ENCODE assay signal across 23 cellular contexts in genomic region chr19:18731562-18732008, GRCh38. TPM values are rescaled to one million over a fixed set of nuclear protein-coding genes. Genes with fewer than 3 reads are reported as not detected.
DNase-seq lines count a peak whose midpoint lies in the region; ATAC-seq, FAIRE-seq and TF ChIP-seq lines count a peak whose summit lies in the region.
"Had no signal": no experiment of that assay in that cellular context is flagged by ENCODE, and none has a peak within 500 bp of the region (broad histone marks: within the 10 kb centered on the region; RNA-seq: fewer than 3 reads in every experiment).

No MANE protein-coding gene starts in this region.

- ATAC-seq in Right ventricle myocardium inferior (no peak), K562 (peak; percentile 81), GM21786 (IDR thresholded peaks at IDR 0.05; ENCODE audit: unreplicated experiment) (no peak)

- TF ChIP-seq POLR2A in K562 (conservative IDR thresholded peaks at IDR 0.05), result no peak

- H3K27ac Mint-ChIP-seq in type B pancreatic cell, result peak overlapping the region; percentile 14
- H3K27ac Mint-ChIP-seq: activated naive CD4-positive, alpha-beta T cell treated with anti-CD3 and anti-CD28 coated beads, Interleukin-2, amount 50 U/mL, for 24 hours; CD14-positive monocyte had no signal

- peaks cover 24% of the 10 kb centered on the region; the same call in 1 of the 2 replicates for H4K20me1 ChIP-seq in K562 (replicated peaks; ENCODE audit: control insufficient read depth, insufficient read depth, low read length)
- no peaks in the 10 kb centered on the region; the same call in 1 of the 2 replicates for H4K20me1 ChIP-seq in Karpas-422 (ENCODE audit: insufficient read depth, low read depth, low read length)

- H3K27me3 ChIP-seq in K562 (ENCODE audit: control insufficient read depth in 2 of 2, insufficient read depth in 2 of 2, low read length in 2 of 2) (no peaks in the 10 kb centered on the region), tibial artery (no peaks in the 10 kb centered on the region), Karpas-422 (ENCODE audit: low read length) (no peaks in the 10 kb centered on the region)
- H3K27me3 ChIP-seq: ascending aorta, neutrophil, spleen, vagina had no signal

- in situ Hi-C loops in K562 (cut with MboI), result no loop called here

- no peaks in the 10 kb centered on the region for H3K9me2 ChIP-seq in Karpas-422 (replicated peaks; ENCODE audit: insufficient read depth, low read length)

- peak; percentile 78 for FAIRE-seq in K562 (lab: Jason Lieb, UNC)
- FAIRE-seq: endometrium, GM12891 had no signal

- H3K9ac ChIP-seq in K562 (ENCODE audit: insufficient read depth in 1 of 2, low read depth in 2 of 2, low read length in 2 of 2) (peak overlapping the region in 1 of 2 experiments; percentile 63; a peak in 2 of 4 replicates), Karpas-422 (ENCODE audit: low read length) (no peak overlapping the region)
- H3K9ac ChIP-seq: GM23248, KMS-11 had no signal

- H3K27me3 Mint-ChIP-seq in type B pancreatic cell, result no peaks in the 10 kb centered on the region
- H3K27me3 Mint-ChIP-seq: activated naive CD4-positive, alpha-beta T cell treated with anti-CD3 and anti-CD28 coated beads, Interleukin-2, amount 50 U/mL, for 24 hours had no signal

- TF ChIP-seq CTCF in K562 (IDR thresholded peaks at IDR 0.05 in 2 of 3, conservative IDR thresholded peaks at IDR 0.05 in 1 of 3; ENCODE audit: insufficient read depth in 2 of 3, low read depth in 1 of 3, low read length in 3 of 3) (no peak), type B pancreatic cell (conservative IDR thresholded peaks at IDR 0.05) (no peak), tibial artery (IDR thresholded peaks at IDR 0.05) (no peak)

- WGBS in K562 (ENCODE audit: insufficient coverage, low coverage, missing lambda C conversion rate), result 18% methylated on average over 15 of the region's 15 CpGs

- H3K4me3 Mint-ChIP-seq in type B pancreatic cell, result no peak overlapping the region
- H3K4me3 Mint-ChIP-seq: activated naive CD4-positive, alpha-beta T cell treated with anti-CD3 and anti-CD28 coated beads, Interleukin-2, amount 50 U/mL, for 24 hours; CD14-positive monocyte had no signal

- H2AFZ ChIP-seq in K562 (ENCODE audit: low read depth, low read length), result no peak overlapping the region
- H2AFZ ChIP-seq in Karpas-422 (ENCODE audit: low read length), result no peak overlapping the region
- H2AFZ ChIP-seq: GM23248, PC-9 had no signal

- no peaks in the 10 kb centered on the region for H3K9me3 Mint-ChIP-seq in type B pancreatic cell
- H3K9me3 Mint-ChIP-seq: activated naive CD4-positive, alpha-beta T cell treated with anti-CD3 and anti-CD28 coated beads, Interleukin-2, amount 50 U/mL, for 24 hours had no signal

- H3K36me3 ChIP-seq in K562 (ENCODE audit: control insufficient read depth, insufficient read depth, low read length) (no peaks in the 10 kb centered on the region), tibial artery (peaks cover 0 to 8% (median 0%) of the 10 kb centered on the region in 3 donors), Karpas-422 (ENCODE audit: insufficient read depth, low read length) (no peaks in the 10 kb centered on the region)
- H3K36me3 ChIP-seq: ascending aorta, neutrophil, vagina had no signal

- peaks cover 16% of the 10 kb centered on the region for H3K4me1 Mint-ChIP-seq in type B pancreatic cell (ENCODE audit: unreplicated experiment)
- H3K4me1 Mint-ChIP-seq: CD14-positive monocyte had no signal

- H3K27ac ChIP-seq in K562 (ENCODE audit: extremely low read depth, low read depth, low read length) (no peak overlapping the region), tibial artery (no peak overlapping the region), Karpas-422 (ENCODE audit: low read length) (no peak overlapping the region)
- H3K27ac ChIP-seq: ascending aorta, GM23248, KMS-11, neutrophil, PC-9, spleen, vagina had no signal

- H3K9me3 ChIP-seq in K562 (replicated peaks; ENCODE audit: control insufficient read depth, insufficient read depth, low read depth, low read length) (no peaks in the 10 kb centered on the region), tibial artery (no peaks in the 10 kb centered on the region), Karpas-422 (ENCODE audit: low read length) (no peaks in the 10 kb centered on the region)
- H3K9me3 ChIP-seq: ascending aorta, neutrophil, spleen, vagina had no signal

- peak; percentile 18; the same call in 1 of the 2 replicates for TF ChIP-seq EP300 in K562 (IDR thresholded peaks at IDR 0.05; ENCODE audit: low read length)

- DNase-seq in Right ventricle myocardium inferior (ENCODE audit: missing footprints) (peak; percentile 50), cardiac septum (ENCODE audit: low spot score) (no peak), K562 (ENCODE audit: extremely low read depth in 1 of 4, low spot score in 3 of 4) (peak; percentile 67 to 77 (median 73)), left kidney (ENCODE audit: low read depth, low spot score) (peak; percentile 55), type B pancreatic cell (ENCODE audit: extremely low spot score, unreplicated experiment) (peak; percentile 64), tibial artery (no peak), Karpas-422 (no peak)
- DNase-seq: DMS153, GM23248, NCI-H1048, NCI-H2029 treated with DMSO at 0.1 percent for 48 hours, PC-9, spleen had no signal

- H3K36me3 Mint-ChIP-seq in type B pancreatic cell, result no peaks in the 10 kb centered on the region

- H3K4me2 ChIP-seq in K562 (ENCODE audit: insufficient read depth, low read length) (no peak overlapping the region), Karpas-422 (ENCODE audit: low read depth, low read length, poor library complexity, severe bottlenecking) (no peak overlapping the region)
- H3K4me2 ChIP-seq: KMS-11, PC-9 had no signal

- peaks cover 4% of the 10 kb centered on the region for H3K9me1 ChIP-seq in K562 (ENCODE audit: control insufficient read depth, insufficient read depth, low read length)

- H3K4me1 ChIP-seq in K562 (replicated peaks in 1 of 2; ENCODE audit: control insufficient read depth in 2 of 2, insufficient read depth in 2 of 2, low read length in 2 of 2), result peaks cover 7 to 47% of the 10 kb centered on the region in 2 experiments
- peaks cover 0 to 6% (median 0%) of the 10 kb centered on the region in 4 donors for H3K4me1 ChIP-seq in tibial artery
- H3K4me1 ChIP-seq in Karpas-422 (ENCODE audit: low read length), result peaks cover 3% of the 10 kb centered on the region; the same call in 1 of the 2 replicates
- H3K4me1 ChIP-seq: ascending aorta had no signal

- H3K4me3 ChIP-seq in K562, result no peak overlapping the region
- no peak overlapping the region for H3K4me3 ChIP-seq in tibial artery
- H3K4me3 ChIP-seq in Karpas-422 (ENCODE audit: low read length), result no peak overlapping the region
- H3K4me3 ChIP-seq: ascending aorta, GM23248, PC-9, spleen, vagina had no signal

- POLR2A ChIA-PET in K562 (lab: Yijun Ruan, JAX), result interaction anchor here (0.6 to 2.5 kb wide), 3 partner anchors 11 to 927 kb away, joined by 3 to 9 read pairs (median 3); no protein-coding TSS in a partner anchor

- no peaks in the 10 kb centered on the region for H3K79me2 ChIP-seq in K562 (ENCODE audit: control insufficient read depth, insufficient read depth, low read length)
- no peaks in the 10 kb centered on the region for H3K79me2 ChIP-seq in Karpas-422 (ENCODE audit: low read length)

- intact Hi-C loops in Right ventricle myocardium inferior (cut with DNase I) (no loop called here), cardiac septum (cut with DNase I) (no loop called here), K562 (cut with micrococcal nuclease) (no loop called here), tibial artery (cut with DNase I; ENCODE audit: low total_unique reads) (no loop called here)

- TF ChIP-seq RAD21 in K562 (CRISPR knock-in tag; conservative IDR thresholded peaks at IDR 0.05 in 1 of 2, IDR thresholded peaks at IDR 0.05 in 1 of 2), result no peak

- BruUV-seq in K562 (replicated peaks; lab: Mats Ljungman, UMichigan), result no TSS peak

- CTCF ChIA-PET in K562 (lab: Yijun Ruan, JAX; ENCODE audit: low intra/inter-chr PET ratio), result no interaction called here

RNA-seq across cellular contexts. Expression of gene CRTC1, which starts 48.1 kb away (rescaled TPM):
- total RNA-seq in Right ventricle myocardium inferior, result 10.3 TPM
- total RNA-seq in cardiac septum, result 8.8 TPM
- total RNA-seq in K562 (2011; cell fraction: chromatin; rRNA removed; ENCODE audit: low replicate concordance), result 2.4 and 9.1 TPM in 2 replicates
- total RNA-seq in K562 (2011; cell fraction: nucleolus; rRNA removed), result 4.7 and 4.8 TPM in 2 replicates
- 3.3 and 3.7 TPM in 2 replicates for total RNA-seq in K562 (2011; cell fraction: nucleoplasm; rRNA removed)
- total RNA-seq in K562 (2014; rRNA removed), result 1.5 and 1.6 TPM in 2 replicates
- total RNA-seq in K562 (2014; rRNA removed; fragmentation: Illumina TruSeq; extraction: Trizol), result 0.25 and 0.29 TPM in 2 replicates
- total RNA-seq in K562 (2015; rRNA removed; fragmentation: Illumina TruSeq; extraction: Trizol), result 0.83 and 1.3 TPM in 2 replicates
- total RNA-seq in K562 (2021), result 3.8 and 4.3 TPM in 2 replicates
- polyA plus RNA-seq in K562 (2011; rRNA removed), result 0.36 and 0.47 TPM in 2 replicates
- polyA plus RNA-seq in K562 (2011; cell fraction: cytosol; rRNA removed), result 0.37 and 0.76 TPM in 2 replicates
- 3.5 and 10.4 TPM in 2 replicates for polyA plus RNA-seq in K562 (2011; cell fraction: nucleus; rRNA removed)
- 2.9 and 5.1 TPM in 2 replicates for polyA plus RNA-seq in K562 (2012)
- 1.2 and 1.7 TPM in 2 replicates for polyA plus RNA-seq in K562 (2014; fragmentation: Illumina TruSeq; extraction: Trizol)
- polyA plus RNA-seq in K562 (2014; fragmentation: Nextera tagmentation; extraction: Ambion mirVana), result not detected
- 1.8 and 2.1 TPM in 2 replicates for polyA plus RNA-seq in K562 (2014; rRNA removed)
- 0.15 and 0.49 TPM in 2 replicates for polyA minus RNA-seq in K562 (2011; rRNA and poly(A)+ RNA removed)
- polyA minus RNA-seq in K562 (2011; cell fraction: cytosol; rRNA and poly(A)+ RNA removed), result 0.48 TPM in 1 of 2 replicates, not detected in the other
- 1.9 and 3.4 TPM in 2 replicates for polyA minus RNA-seq in K562 (2011; cell fraction: nucleus; rRNA and poly(A)+ RNA removed)
- total RNA-seq in type B pancreatic cell (ENCODE audit: low replicate concordance), result 14.2 and 20.2 TPM in 2 replicates
- 3.7 and 5.5 TPM in 2 replicates for total RNA-seq in Karpas-422 (2014; rRNA removed; shearing (Covaris generic); ENCODE audit: low replicate concordance)

RNA-seq across cellular contexts. Expression of gene COMP, which starts 59.5 kb away (rescaled TPM):
- total RNA-seq in Right ventricle myocardium inferior (not detected), cardiac septum (31.8 TPM), K562 (2014; rRNA removed) (not detected in 2 replicates), K562 (2014; rRNA removed; fragmentation: Illumina TruSeq; extraction: Trizol) (not detected in 2 replicates), K562 (2015; rRNA removed; fragmentation: Illumina TruSeq; extraction: Trizol) (not detected in 2 replicates), K562 (2021) (0.07 TPM in 1 of 2 replicates, not detected in the other), type B pancreatic cell (ENCODE audit: low replicate concordance) (0.12 and 0.43 TPM in 2 replicates)
- total RNA-seq in K562 (2011; cell fraction: chromatin; rRNA removed; ENCODE audit: low replicate concordance), result not detected in 2 replicates
- total RNA-seq in K562 (2011; cell fraction: nucleolus; rRNA removed), result not detected in 2 replicates
- total RNA-seq in K562 (2011; cell fraction: nucleoplasm; rRNA removed), result not detected in 2 replicates
- polyA plus RNA-seq in K562 (2011; rRNA removed) (not detected in 2 replicates), K562 (2014; fragmentation: Illumina TruSeq; extraction: Trizol) (not detected in 2 replicates), K562 (2014; fragmentation: Nextera tagmentation; extraction: Ambion mirVana) (not detected), K562 (2014; rRNA removed) (not detected in 2 replicates)
- polyA plus RNA-seq in K562 (2011; cell fraction: cytosol; rRNA removed), result not detected in 2 replicates
- polyA plus RNA-seq in K562 (2011; cell fraction: nucleus; rRNA removed), result not detected in 2 replicates
- not detected in 2 replicates for polyA plus RNA-seq in K562 (2012)
- not detected in 2 replicates for polyA minus RNA-seq in K562 (2011; rRNA and poly(A)+ RNA removed)
- not detected in 2 replicates for polyA minus RNA-seq in K562 (2011; cell fraction: cytosol; rRNA and poly(A)+ RNA removed)
- not detected in 2 replicates for polyA minus RNA-seq in K562 (2011; cell fraction: nucleus; rRNA and poly(A)+ RNA removed)
- total RNA-seq in Karpas-422 (2014; rRNA removed; shearing (Covaris generic); ENCODE audit: low replicate concordance), result not detected in 2 replicates
- total RNA-seq: PC-9; spleen; T-helper 1 cell treated with Interleukin-12 subunit alpha and Interleukin-12 subunit beta and Interleukin-4 antibody, amounts not matched to agents 30 ng/mL and 1 ng/mL, for 36 hours had no signal
- polyA plus RNA-seq: CD14-positive monocyte had no signal

Comparison
In these comparisons a context has a peak if more than half of its experiments do, and no peak if none do; other contexts are left out.
1. DNase-seq: peak in Right ventricle myocardium inferior (single experiment), K562 (4 of 4), left kidney (single experiment) and type B pancreatic cell (single experiment); none in cardiac septum (single experiment), tibial artery (0 of 2) and Karpas-422 (single experiment).
2. RNA of gene COMP, which starts 59.5 kb away (total RNA-seq): 31.8 TPM in cardiac septum (single experiment); 0.12 to 0.43 TPM in type B pancreatic cell, not detected in Right ventricle myocardium inferior (single experiment), 0.07 TPM in K562 and not detected in Karpas-422; every median in the first group is over 10 times any median in the second.